Comparison of ENCODE assay signal across 8 cellular contexts in genomic region chr1:59295603-59296002, GRCh38. TPM values are rescaled to one million over a fixed set of nuclear protein-coding genes. Genes with fewer than 3 reads are reported as not detected.
DNase-seq lines count a peak whose midpoint lies in the region; ATAC-seq and TF ChIP-seq lines count a peak whose summit lies in the region.

No MANE protein-coding gene starts in this region.

- H3K27ac Mint-ChIP-seq in mesothelial cell of epicardium: peak overlapping the region; percentile 93

- H3K4me1 Mint-ChIP-seq in mesothelial cell of epicardium: peaks cover 46% of the 10 kb centered on the region

- H3K27ac ChIP-seq in right atrium auricular region (peak overlapping the region; percentile 90 to 94), body of pancreas (peak overlapping the region; percentile 89 to 96 (median 95)), aorta (ENCODE audit: low read depth in 1 of 2, low read length in 2 of 2) (peak overlapping the region; percentile 74 to 76)

- H3K4me3 Mint-ChIP-seq in mesothelial cell of epicardium: peak overlapping the region; percentile 65

- peak overlapping the region; percentile 37 to 59 for H3K4me3 ChIP-seq in right atrium auricular region
- H3K4me3 ChIP-seq in body of pancreas: no peak overlapping the region
- peak overlapping the region; percentile 54 to 75 for H3K4me3 ChIP-seq in aorta (ENCODE audit: low read length in 2 of 2)
- H3K4me3 ChIP-seq in lower leg skin (ENCODE audit: low read depth, poor library complexity, severe bottlenecking): no peak overlapping the region

- DNase-seq in right atrium auricular region (ENCODE audit: low spot score): no peak
- no peak for DNase-seq in left ventricle myocardium superior
- DNase-seq in body of pancreas: no peak
- DNase-seq in mesothelial cell of epicardium (ENCODE audit: low spot score in 2 of 2, unreplicated experiment in 2 of 2): no peak
- DNase-seq in aorta: no peak
- DNase-seq in hippocampal formation (lab: John Stamatoyannopoulos, UW): no peak
- no peak for DNase-seq in lower leg skin (ENCODE audit: low spot score in 2 of 2)

- H3K9me3 ChIP-seq in right atrium auricular region (no peaks in the 10 kb centered on the region), body of pancreas (no peaks in the 10 kb centered on the region), aorta (ENCODE audit: control insufficient read depth, low read length) (no peaks in the 10 kb centered on the region)

- no peaks in the 10 kb centered on the region for H3K27me3 Mint-ChIP-seq in mesothelial cell of epicardium (ENCODE audit: low read depth)

- intact Hi-C loops in left ventricle myocardium superior (cut with micrococcal nuclease): loop anchor here (10.0 kb wide), 1 partner anchor 141 kb away; no protein-coding TSS in a partner anchor
- intact Hi-C loops in body of pancreas (cut with DNase I): loop anchor here (10.0 kb wide), 1 partner anchor 409 kb away; no protein-coding TSS in a partner anchor
- intact Hi-C loops in aorta (cut with DNase I): loop anchor here (2.0 to 10.0 kb wide), 6 partner anchors 139 to 511 kb away; partner anchors contain the start of gene JUN (in 1 of the 2)
- intact Hi-C loops in lower leg skin (cut with DNase I; ENCODE audit: low total_unique reads): no loop called here

- H3K27me3 ChIP-seq in right atrium auricular region (no peaks in the 10 kb centered on the region), body of pancreas (no peaks in the 10 kb centered on the region), aorta (ENCODE audit: control insufficient read depth in 1 of 2, insufficient read depth in 2 of 2, low read length in 1 of 2) (no peaks in the 10 kb centered on the region)

- 8 to 12% methylated on average over 4 of the region's 4 CpGs for WGBS in body of pancreas, 2 donors
- WGBS in aorta, 2 donors: 19 to 23% methylated on average over 4 of the region's 4 CpGs
- WGBS in lower leg skin, 2 donors: 41% methylated on average over 4 of the region's 4 CpGs

- peaks cover 4% of the 10 kb centered on the region for H3K36me3 Mint-ChIP-seq in mesothelial cell of epicardium

- no peaks in the 10 kb centered on the region for H3K36me3 ChIP-seq in right atrium auricular region
- no peaks in the 10 kb centered on the region for H3K36me3 ChIP-seq in body of pancreas (replicated peaks in 1 of 2; ENCODE audit: insufficient read depth in 1 of 2, low read depth in 2 of 2)
- no peaks in the 10 kb centered on the region for H3K36me3 ChIP-seq in aorta (ENCODE audit: control insufficient read depth in 1 of 2, insufficient read depth in 2 of 2, low read length in 1 of 2)

- peaks cover 0 to 40% of the 10 kb centered on the region in 2 donors for H3K4me1 ChIP-seq in right atrium auricular region
- peaks cover 32% of the 10 kb centered on the region for H3K4me1 ChIP-seq in body of pancreas
- H3K4me1 ChIP-seq in aorta (ENCODE audit: control insufficient read depth in 1 of 2, insufficient read depth in 2 of 2, low read length in 2 of 2): peaks cover 3 to 5% of the 10 kb centered on the region in 2 donors

- ATAC-seq in left ventricle myocardium superior: no peak
- no peak for ATAC-seq in body of pancreas
- no peak for ATAC-seq in aorta (ENCODE audit: low FRiP score)
- no peak for ATAC-seq in GM19452 (IDR thresholded peaks at IDR 0.05; ENCODE audit: unreplicated experiment)

- TF ChIP-seq POLR2A in body of pancreas (IDR thresholded peaks at IDR 0.05) (no peak), lower leg skin (IDR thresholded peaks at IDR 0.05) (no peak)

- TF ChIP-seq CTCF in right atrium auricular region (IDR thresholded peaks at IDR 0.05) (no peak), body of pancreas (IDR thresholded peaks at IDR 0.05) (no peak), mesothelial cell of epicardium (IDR thresholded peaks at IDR 0.05; ENCODE audit: unreplicated experiment) (no peak), lower leg skin (IDR thresholded peaks at IDR 0.05) (no peak)

- H3K9me3 Mint-ChIP-seq in mesothelial cell of epicardium: peaks cover 5% of the 10 kb centered on the region

RNA-seq across cellular contexts. Expression of gene FGGY, which starts 1.3 kb away (rescaled TPM):
- 10 to 100 TPM; 16.0 to 21.8 TPM for total RNA-seq in right atrium auricular region
- total RNA-seq in left ventricle myocardium superior: 29.7 TPM
- 10 to 100 TPM; 12.2 to 17.4 TPM for total RNA-seq in body of pancreas
- 21.8 to 26.8 TPM (median 26.8 TPM) in 3 replicates for total RNA-seq in mesothelial cell of epicardium
- total RNA-seq in aorta: 10 to 100 TPM; 17.3 to 25.1 TPM
- 1 to 10 TPM; 5.3 to 6.6 TPM for polyA plus RNA-seq in aorta
- total RNA-seq in lower leg skin: 10 to 100 TPM in 3 of 4 donors, 1 to 10 TPM in 1; 10.0 to 29.5 (median 17.5) TPM

Comparison
In these comparisons a context has a peak if more than half of its experiments do, and no peak if none do; other contexts are left out.
1. H3K4me3 ChIP-seq: peak in right atrium auricular region (2 of 2) and aorta (2 of 2); none in body of pancreas (0 of 2) and lower leg skin (single experiment).
2. Peak in every context shown above with its lines, with median percentiles within 50 percentile points of each other: H3K27ac ChIP-seq.